Comparison of ENCODE assay signal across 8 cellular contexts in genomic region chr10:48655426-48656240, GRCh38. TPM values are rescaled to one million over a fixed set of nuclear protein-coding genes. Genes with fewer than 3 reads are reported as not detected.
DNase-seq lines count a peak whose midpoint lies in the region; ATAC-seq and TF ChIP-seq lines count a peak whose summit lies in the region.

No MANE protein-coding gene starts in this region.

- H3K4me3 ChIP-seq in epithelial cell of proximal tubule (ENCODE audit: low read depth, low read length) (peak overlapping the region; percentile 72), uterus (peak overlapping the region; percentile 14 to 40)

- peak; percentile 23 for DNase-seq in NCI-H2171 treated with DMSO at 0.1 percent for 48 hours (lab: John Stamatoyannopoulos, UW)
- no peak for DNase-seq in NCI-H2171 (lab: John Stamatoyannopoulos, UW)
- peak; percentile 29 for DNase-seq in RWPE1 (ENCODE audit: low spot score)
- peak; percentile 52 for DNase-seq in epithelial cell of proximal tubule (ENCODE audit: low read depth)
- peak; percentile 79 for DNase-seq in mucosa of gallbladder (ENCODE audit: low spot score)
- DNase-seq in uterus: peak; percentile 33 to 52
- DNase-seq in OCI-M1 (lab: John Stamatoyannopoulos, UW): no peak

- H3K36me3 ChIP-seq in uterus: no peaks in the 10 kb centered on the region

- no peak for TF ChIP-seq POLR2A in uterus (IDR thresholded peaks at IDR 0.05)

- no peak for TF ChIP-seq CTCF in RWPE1 (conservative IDR thresholded peaks at IDR 0.05; ENCODE audit: low read depth)
- no peak for TF ChIP-seq CTCF in epithelial cell of proximal tubule (conservative IDR thresholded peaks at IDR 0.05; ENCODE audit: low read depth, low read length)
- TF ChIP-seq CTCF in uterus (IDR thresholded peaks at IDR 0.05): no peak

- H3K4me1 ChIP-seq in uterus: peaks cover 0 to 4% of the 10 kb centered on the region in 2 donors

- CTCF ChIA-PET in RWPE1 (lab: Yijun Ruan, JAX): interaction anchor here (0.5 to 2.2 kb wide), 15 partner anchors 9 to 582 kb away, joined by 3 to 32 read pairs (median 4); no protein-coding TSS in a partner anchor

- intact Hi-C loops in uterus (cut with DNase I; ENCODE audit: low total_unique reads): loop anchor here (10.0 kb wide), 1 partner anchor 291 kb away; no protein-coding TSS in a partner anchor

- POLR2A ChIA-PET in RWPE1 (lab: Yijun Ruan, JAX; ENCODE audit: low non-redundant PET): interaction anchor here (1.1 kb wide), 1 partner anchor 103 kb away, joined by 4 read pairs; no protein-coding TSS in a partner anchor

- no peaks in the 10 kb centered on the region for H3K9me3 ChIP-seq in uterus

- H3K27me3 ChIP-seq in uterus: no peaks in the 10 kb centered on the region

- peak; percentile 9 for ATAC-seq in HG02588 (IDR thresholded peaks at IDR 0.05; ENCODE audit: unreplicated experiment)

- H3K27ac ChIP-seq in RWPE1 (peak overlapping the region; percentile 61), uterus (peak overlapping the region; percentile 0 to 13)

RNA-seq across cellular contexts. Expression of gene WDFY4, which starts 29.0 kb away (rescaled TPM):
- total RNA-seq in epithelial cell of proximal tubule: not detected in 2 replicates
- total RNA-seq in mucosa of gallbladder: 8.7 TPM
- total RNA-seq in uterus: 1 to 10 TPM in 2 of 4 donors, under 1 TPM in 2; 0.26 to 5.2 (median 1.2) TPM

RNA-seq across cellular contexts. Expression of gene ARHGAP22, which starts 50.8 kb away (rescaled TPM):
- total RNA-seq in epithelial cell of proximal tubule (11.2 and 24.5 TPM in 2 replicates), mucosa of gallbladder (8.8 TPM), uterus (1 to 10 TPM in 2 of 4 donors, under 1 TPM in 1, not detected in 1; 0.26 to 3.6 (median 3.0) TPM)

Comparison
In these comparisons a context has a peak if more than half of its experiments do, and no peak if none do; other contexts are left out.
1. DNase-seq: peak in NCI-H2171 treated with DMSO at 0.1 percent for 48 hours (single experiment), RWPE1 (single experiment), epithelial cell of proximal tubule (single experiment), mucosa of gallbladder (single experiment) and uterus (2 of 2); none in NCI-H2171 (single experiment) and OCI-M1 (single experiment).